24 cellular contexts compared by ENCODE assay signal in the genomic region with DNA sequence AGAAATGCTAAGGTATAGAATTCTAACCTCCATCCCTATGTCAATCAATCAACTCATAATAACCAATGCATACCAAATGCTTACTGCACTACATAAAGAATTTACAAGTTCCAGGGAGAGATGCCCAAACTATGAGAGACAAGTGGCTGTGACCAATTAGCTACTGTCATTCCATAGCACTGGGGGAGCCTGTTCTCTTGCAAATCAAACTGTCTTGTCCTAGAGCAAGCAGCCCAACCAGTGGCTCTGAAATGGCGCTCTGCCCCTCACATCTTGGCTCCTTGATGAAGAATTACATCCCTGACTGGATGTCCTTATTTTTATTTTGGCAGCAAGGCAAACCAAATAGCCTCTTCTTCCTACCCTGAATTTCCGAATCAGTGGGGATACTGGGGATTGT.
A peak's percentile ranks its signal among the peaks of the same experiment; 100 is the strongest.
DNase-seq lines count a peak whose midpoint lies in the region; ATAC-seq, FAIRE-seq and TF ChIP-seq lines count a peak whose summit lies in the region.
"Had no signal": no experiment of that assay in that cellular context is flagged by ENCODE, and none has a peak within 500 bp of the region (broad histone marks: within the 10 kb centered on the region; RNA-seq: fewer than 3 reads in every experiment).

No MANE protein-coding gene starts in this region.

- TF ChIP-seq CTCF in GM23338 (conservative IDR thresholded peaks at IDR 0.05; ENCODE audit: low read depth in 2 of 2) (no peak), colonic mucosa (IDR thresholded peaks at IDR 0.05) (no peak), foreskin fibroblast (IDR thresholded peaks at IDR 0.05; ENCODE audit: low read depth, low read length) (no peak)

- no peak overlapping the region for H3K4me2 ChIP-seq in GM23338
- H3K4me2 ChIP-seq: BLaER1 had no signal

- H4K20me1 ChIP-seq in GM23338 (replicated peaks; ENCODE audit: insufficient read depth) = no peaks in the 10 kb centered on the region; the same call in 1 of the 2 replicates
- H4K20me1 ChIP-seq: BLaER1 had no signal

- peaks cover 9% of the 10 kb centered on the region for H3K4me1 Mint-ChIP-seq in GM23338

- H3K9ac ChIP-seq in colonic mucosa (ENCODE audit: low read depth in 2 of 2, low read length in 2 of 2) = no peak overlapping the region
- H3K9ac ChIP-seq: BLaER1, GM23248 had no signal

- H3K9me2 ChIP-seq in GM23338 (ENCODE audit: insufficient read depth) = no peaks in the 10 kb centered on the region

- H3K36me3 Mint-ChIP-seq in GM23338 (ENCODE audit: low read depth) = peaks cover 22% of the 10 kb centered on the region
- H3K36me3 Mint-ChIP-seq: CD4-positive, CD25-positive, alpha-beta regulatory T cell; CD8-positive, alpha-beta T cell had no signal

- no peak overlapping the region for H3K4me3 Mint-ChIP-seq in GM23338
- H3K4me3 Mint-ChIP-seq: B cell; CD4-positive, CD25-positive, alpha-beta regulatory T cell; CD8-positive, alpha-beta T cell; HFFc6 had no signal

- H3F3A ChIP-seq in GM23338 (replicated peaks; ENCODE audit: low read depth) = no peaks in the 10 kb centered on the region

- H3K27me3 Mint-ChIP-seq in GM23338 (ENCODE audit: insufficient read depth, low read depth, poor library complexity) = peaks cover 12% of the 10 kb centered on the region
- H3K27me3 Mint-ChIP-seq: B cell; CD4-positive, CD25-positive, alpha-beta regulatory T cell had no signal

- H3K36me3 ChIP-seq in GM23338 (ENCODE audit: insufficient read depth) (no peaks in the 10 kb centered on the region), colonic mucosa (no peaks in the 10 kb centered on the region)
- H3K36me3 ChIP-seq: HAP-1 had no signal

- H3K79me2 ChIP-seq in GM23338 (replicated peaks; ENCODE audit: insufficient read depth) = no peaks in the 10 kb centered on the region

- H3K4me1 ChIP-seq in GM23338 (ENCODE audit: insufficient read depth) (0 out of 2 replicates have a peak, but pooled peaks cover 3% of the 10 kb centered on the region), colonic mucosa (no peaks in the 10 kb centered on the region)
- H3K4me1 ChIP-seq: HAP-1 had no signal

- H3K4me3 ChIP-seq in GM23338 (no peak overlapping the region), colonic mucosa (no peak overlapping the region), foreskin fibroblast (ENCODE audit: low read depth in 1 of 2, low read length in 2 of 2) (no peak overlapping the region)
- H3K4me3 ChIP-seq: A549, BLaER1, GM12878, GM23248, HAP-1 had no signal

- H3K27ac ChIP-seq in GM23338 (ENCODE audit: low read depth) (no peak overlapping the region), colonic mucosa (peak overlapping the region; percentile 69)
- H3K27ac ChIP-seq: BLaER1, C4-2B, GM23248 had no signal

- H3K27me3 ChIP-seq in GM23338 (ENCODE audit: insufficient read depth) (no peaks in the 10 kb centered on the region), colonic mucosa (no peaks in the 10 kb centered on the region)
- H3K27me3 ChIP-seq: BLaER1 had no signal

- no peaks in the 10 kb centered on the region; the same call in 2 of the 3 replicates for H3K9me3 Mint-ChIP-seq in GM23338
- H3K9me3 Mint-ChIP-seq: CD8-positive, alpha-beta T cell had no signal

- H3K9me3 ChIP-seq in colonic mucosa = no peaks in the 10 kb centered on the region
- H3K9me3 ChIP-seq: A549, BLaER1, Caco-2 had no signal

- ATAC-seq in GM23338 = peak; percentile 63
- ATAC-seq: A549; CD8-positive, alpha-beta T cell; GM12878 had no signal

- DNase-seq in GM23338 (ENCODE audit: low spot score) (peak; percentile 25), colonic mucosa (no peak), iPS-NIHi11 (ENCODE audit: low spot score) (peak; percentile 28), Ammon's horn (ENCODE audit: low spot score) (no peak), foreskin fibroblast (no peak), frontal cortex (ENCODE audit: low spot score in 2 of 2) (no peak), NCI-H446 (lab: John Stamatoyannopoulos, UW) (no peak)
- DNase-seq: 8988T; Caco-2; CD4-positive, CD25-positive, alpha-beta regulatory T cell; CD8-positive, alpha-beta T cell; DMS153; DND-41; GDM1; GM23248; HFFc6 had no signal

- no peak overlapping the region for H3K27ac Mint-ChIP-seq in GM23338
- H3K27ac Mint-ChIP-seq: B cell; CD4-positive, CD25-positive, alpha-beta regulatory T cell; CD8-positive, alpha-beta T cell; HFFc6 had no signal

- intact Hi-C loops in colonic mucosa (cut with DNase I) = no loop called here

- no peak for FAIRE-seq in frontal cortex (lab: Jason Lieb, UNC)
- FAIRE-seq: A549, GM12878, GM19239, H54 had no signal

- H2AFZ ChIP-seq in GM23338 = no peak overlapping the region
- H2AFZ ChIP-seq: GM23248 had no signal

TF ChIP-seq in GM23338, 12 proteins besides CTCF, POLR2A, EP300 and RAD21:
- no peak for TF ChIP-seq CREB1 (CRISPR knock-in tag; IDR thresholded peaks at IDR 0.05; ENCODE audit: low read depth)
- TF ChIP-seq POLR2AphosphoS5 (IDR thresholded peaks at IDR 0.05; ENCODE audit: low read depth) = no peak
- no peak for TF ChIP-seq JUNB (IDR thresholded peaks at IDR 0.05; ENCODE audit: unreplicated experiment)
- TF ChIP-seq ZNF331 (CRISPR knock-in tag; IDR thresholded peaks at IDR 0.05; ENCODE audit: low read depth) = no peak
- TF ChIP-seq STAT1 (IDR thresholded peaks at IDR 0.05; ENCODE audit: unreplicated experiment) = no peak
- TF ChIP-seq EZH2 (IDR thresholded peaks at IDR 0.05; ENCODE audit: low read depth, unreplicated experiment) = no peak
- TF ChIP-seq, protein P1, sequence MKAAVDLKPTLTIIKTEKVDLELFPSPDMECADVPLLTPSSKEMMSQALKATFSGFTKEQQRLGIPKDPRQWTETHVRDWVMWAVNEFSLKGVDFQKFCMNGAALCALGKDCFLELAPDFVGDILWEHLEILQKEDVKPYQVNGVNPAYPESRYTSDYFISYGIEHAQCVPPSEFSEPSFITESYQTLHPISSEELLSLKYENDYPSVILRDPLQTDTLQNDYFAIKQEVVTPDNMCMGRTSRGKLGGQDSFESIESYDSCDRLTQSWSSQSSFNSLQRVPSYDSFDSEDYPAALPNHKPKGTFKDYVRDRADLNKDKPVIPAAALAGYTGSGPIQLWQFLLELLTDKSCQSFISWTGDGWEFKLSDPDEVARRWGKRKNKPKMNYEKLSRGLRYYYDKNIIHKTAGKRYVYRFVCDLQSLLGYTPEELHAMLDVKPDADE (IDR thresholded peaks at IDR 0.05) = no peak
TF ChIP-seq in GM23338: peak in this region for 0.

Comparison
In these comparisons a context has a peak if more than half of its experiments do, and no peak if none do; other contexts are left out.
1. DNase-seq: peak in GM23338 (single experiment) and iPS-NIHi11 (single experiment); none in colonic mucosa (single experiment), Ammon's horn (single experiment), foreskin fibroblast (0 of 2), frontal cortex (0 of 2) and NCI-H446 (0 of 2).